Comparison of ENCODE assay signal across 25 cellular contexts in genomic region chr5:147863409-147864194, GRCh38. TPM values are rescaled to one million over a fixed set of nuclear protein-coding genes. Genes with fewer than 3 reads are reported as not detected.
"Had no signal": no experiment of that assay in that cellular context is flagged by ENCODE, and none has a peak within 500 bp of the region (broad histone marks: within the 10 kb centered on the region; RNA-seq: fewer than 3 reads in every experiment).

No MANE protein-coding gene starts in this region.

- DNase-seq: activated CD4-positive, alpha-beta T cell treated with anti-CD3 and anti-CD28 coated beads, Interleukin-2, amount 10 ng/mL, durations not matched to agents 7 days and 5 days; activated CD8-positive, alpha-beta memory T cell treated with anti-CD3 and anti-CD28 coated beads, Interleukin-2, amount 10 ng/mL, durations not matched to agents 7 days and 5 days; activated CD8-positive, alpha-beta T cell treated with anti-CD3 and anti-CD28 coated beads for 36 hours; activated gamma-delta T cell treated with Interleukin-2 at 50 U/mL for 16 hours; activated T-cell treated with anti-CD3 and anti-CD28 coated beads, Interleukin-2, amount 50 U/mL, for 1 hour; aorta; dermis blood vessel endothelial cell; effector CD8-positive, alpha-beta T cell; gastrocnemius medialis; hippocampal formation; islet precursor cell; left cardiac atrium; midbrain; ovary; stimulated activated CD4-positive, alpha-beta T cell treated with anti-CD3 and anti-CD28 coated beads, Interleukin-4, amount 100 ng/mL, for 1 hour; stimulated activated naive CD4-positive, alpha-beta T cell treated with Interleukin-2 at 50 U/mL for 16 hours had no signal

- H3K4me3 ChIP-seq: esophagus muscularis mucosa, gastrocnemius medialis, ovary, prostate gland, thoracic aorta had no signal

- H3K36me3 ChIP-seq: esophagus muscularis mucosa, gastrocnemius medialis, neutrophil, ovary, prostate gland, thoracic aorta had no signal

- ATAC-seq: activated CD4-positive, CD25-positive, alpha-beta regulatory T cell treated with anti-CD3 and anti-CD28 coated beads, Interleukin-2, amount 50 U/mL, for 24 hours; activated CD8-positive, alpha-beta memory T cell treated with anti-CD3 and anti-CD28 coated beads, Interleukin-2, amount 10 ng/mL, durations not matched to agents 7 days and 5 days; activated CD8-positive, alpha-beta T cell treated with anti-CD3 and anti-CD28 coated beads for 36 hours; gastrocnemius medialis; left cardiac atrium; natural killer cell treated with Interleukin-12 subunit alpha and Interleukin-12 subunit beta and Interleukin-15 and Interleukin-18, amount 100 ng/mL, for 72 hours had no signal

- H3K4me1 ChIP-seq: gastrocnemius medialis, prostate gland had no signal

- H3K9me3 ChIP-seq: esophagus muscularis mucosa, gastrocnemius medialis, neutrophil, ovary, prostate gland, thoracic aorta had no signal

- H3K27ac ChIP-seq: esophagus muscularis mucosa, gastrocnemius medialis, neutrophil, ovary, prostate gland, thoracic aorta had no signal

- H3K27me3 ChIP-seq: esophagus muscularis mucosa, gastrocnemius medialis, neutrophil, ovary had no signal

RNA-seq across cellular contexts. Expression of gene SCGB3A2, which starts 14.9 kb away (rescaled TPM):
- total RNA-seq: activated CD4-positive, alpha-beta T cell treated with anti-CD3 and anti-CD28 coated beads, Interleukin-2, amount 10 ng/mL, durations not matched to agents 7 days and 5 days; activated CD8-positive, alpha-beta memory T cell treated with anti-CD3 and anti-CD28 coated beads, Interleukin-2, amount 10 ng/mL, durations not matched to agents 7 days and 5 days; activated CD8-positive, alpha-beta T cell treated with anti-CD3 and anti-CD28 coated beads for 36 hours; aorta; cardiac septum; dermis blood vessel endothelial cell; esophagus muscularis mucosa; gastrocnemius medialis; left cardiac atrium; lung microvascular endothelial cell; natural killer cell treated with Interleukin-12 subunit alpha and Interleukin-12 subunit beta and Interleukin-15 and Interleukin-18, amount 100 ng/mL, for 72 hours; prostate gland; T-helper 2 cell treated with Interferon-gamma antibody and Interleukin-4, amounts not matched to agents 100 ng/mL and 5 ng/mL, for 36 hours; thoracic aorta had no signal

RNA-seq across cellular contexts. Expression of gene SPINK1, which starts 32.1 kb away (rescaled TPM):
- total RNA-seq: activated CD4-positive, alpha-beta T cell treated with anti-CD3 and anti-CD28 coated beads, Interleukin-2, amount 10 ng/mL, durations not matched to agents 7 days and 5 days; activated CD8-positive, alpha-beta memory T cell treated with anti-CD3 and anti-CD28 coated beads, Interleukin-2, amount 10 ng/mL, durations not matched to agents 7 days and 5 days; activated CD8-positive, alpha-beta T cell treated with anti-CD3 and anti-CD28 coated beads for 36 hours; dermis blood vessel endothelial cell; esophagus muscularis mucosa; gastrocnemius medialis; left cardiac atrium; lung microvascular endothelial cell; natural killer cell treated with Interleukin-12 subunit alpha and Interleukin-12 subunit beta and Interleukin-15 and Interleukin-18, amount 100 ng/mL, for 72 hours; T-helper 2 cell treated with Interferon-gamma antibody and Interleukin-4, amounts not matched to agents 100 ng/mL and 5 ng/mL, for 36 hours had no signal
- polyA plus RNA-seq: ovary had no signal

RNA-seq across cellular contexts. Expression of gene C5orf46, which starts 42.7 kb away (rescaled TPM):
- total RNA-seq: activated CD4-positive, alpha-beta T cell treated with anti-CD3 and anti-CD28 coated beads, Interleukin-2, amount 10 ng/mL, durations not matched to agents 7 days and 5 days; activated CD8-positive, alpha-beta memory T cell treated with anti-CD3 and anti-CD28 coated beads, Interleukin-2, amount 10 ng/mL, durations not matched to agents 7 days and 5 days; activated CD8-positive, alpha-beta T cell treated with anti-CD3 and anti-CD28 coated beads for 36 hours; dermis blood vessel endothelial cell; esophagus muscularis mucosa; gastrocnemius medialis; lung microvascular endothelial cell; natural killer cell treated with Interleukin-12 subunit alpha and Interleukin-12 subunit beta and Interleukin-15 and Interleukin-18, amount 100 ng/mL, for 72 hours; ovary; T-helper 2 cell treated with Interferon-gamma antibody and Interleukin-4, amounts not matched to agents 100 ng/mL and 5 ng/mL, for 36 hours had no signal
- polyA plus RNA-seq: ovary had no signal
